In genomic region chr4:26343041-26343403, GRCh38 we compare ENCODE assay signal across 14 cellular contexts. TPM values are rescaled to one million over a fixed set of nuclear protein-coding genes. Genes with fewer than 3 reads are reported as not detected.
A peak's percentile ranks its signal among the peaks of the same experiment; 100 is the strongest.
DNase-seq lines count a peak whose midpoint lies in the region; ATAC-seq and TF ChIP-seq lines count a peak whose summit lies in the region.
"Had no signal": no experiment of that assay in that cellular context is flagged by ENCODE, and none has a peak within 500 bp of the region (broad histone marks: within the 10 kb centered on the region; RNA-seq: fewer than 3 reads in every experiment).

No MANE protein-coding gene starts in this region.

- no peak for TF ChIP-seq CTCF in PC-3 (conservative IDR thresholded peaks at IDR 0.05; ENCODE audit: low read depth, low read length)
- TF ChIP-seq CTCF in mammary epithelial cell (conservative IDR thresholded peaks at IDR 0.05 in 1 of 2, IDR thresholded peaks at IDR 0.05 in 1 of 2; ENCODE audit: extremely low read depth in 1 of 2, insufficient read depth in 1 of 2, low read depth in 1 of 2, low read length in 2 of 2): no peak
- TF ChIP-seq CTCF in hepatocyte (IDR thresholded peaks at IDR 0.05; ENCODE audit: poor library complexity): no peak

- peaks cover 24% of the 10 kb centered on the region for H3K4me1 ChIP-seq in PC-3 (ENCODE audit: insufficient read depth, low read length)
- H3K4me1 ChIP-seq in mammary epithelial cell (ENCODE audit: insufficient read depth, low read length): peaks cover 22% of the 10 kb centered on the region
- H3K4me1 ChIP-seq in hepatocyte (ENCODE audit: insufficient read depth): peaks cover 19% of the 10 kb centered on the region

- H3K4me3 ChIP-seq in PC-3 (ENCODE audit: low read length) (no peak overlapping the region), mammary epithelial cell (replicated peaks in 1 of 3; ENCODE audit: insufficient read depth in 1 of 3, low read depth in 2 of 3, low read length in 3 of 3) (no peak overlapping the region), hepatocyte (no peak overlapping the region)
- H3K4me3 ChIP-seq: SJSA1 had no signal

- peaks cover 98% of the 10 kb centered on the region for H3K36me3 Mint-ChIP-seq in stimulated activated effector memory CD8-positive, alpha-beta T cell treated with anti-CD3 and anti-CD28 coated beads, Interleukin-12 subunit alpha, Interleukin-12 subunit beta, amount 100 ng/mL, for 72 hours
- H3K36me3 Mint-ChIP-seq: natural killer cell had no signal

- H3K9me3 ChIP-seq in PC-3 (ENCODE audit: low read length) (no peaks in the 10 kb centered on the region), mammary epithelial cell (replicated peaks; ENCODE audit: insufficient read depth, low read length) (no peaks in the 10 kb centered on the region), hepatocyte (ENCODE audit: low read depth) (no peaks in the 10 kb centered on the region)
- H3K9me3 ChIP-seq: SJSA1 had no signal

- 35% methylated on average over 3 of the region's 3 CpGs for WGBS in mammary epithelial cell (ENCODE audit: low coverage, missing lambda C conversion rate)
- WGBS in hepatocyte (ENCODE audit: low lambda C conversion rate, missing lambda C conversion rate): 65% methylated on average over 3 of the region's 3 CpGs

- CTCF ChIA-PET in PC-3 (lab: Charles Lee) (no interaction called here), mammary epithelial cell (lab: Charles Lee; ENCODE audit: low non-redundant PET) (interaction anchor here (0.6 kb wide), 1 partner anchor 68 kb away, joined by 3 read pairs; no protein-coding TSS in a partner anchor)

- H3K4me2 ChIP-seq in PC-3 (ENCODE audit: low read length): peak overlapping the region; percentile 63
- H3K4me2 ChIP-seq in mammary epithelial cell (ENCODE audit: insufficient read depth, low read depth, low read length): peak overlapping the region; percentile 71
- H3K4me2 ChIP-seq in hepatocyte: peak overlapping the region; percentile 29

- POLR2A ChIA-PET in PC-3 (lab: Charles Lee; ENCODE audit: unreplicated experiment): no interaction called here

- H2AFZ ChIP-seq in PC-3 (ENCODE audit: low read length) (no peak overlapping the region), mammary epithelial cell (ENCODE audit: low read depth, low read length) (no peak overlapping the region), hepatocyte (no peak overlapping the region)

- no peaks in the 10 kb centered on the region for H3K9me2 ChIP-seq in PC-3 (replicated peaks; ENCODE audit: low read length)
- H3K9me2 ChIP-seq in hepatocyte (replicated peaks; ENCODE audit: insufficient read depth): no peaks in the 10 kb centered on the region

- peaks cover 66% of the 10 kb centered on the region for H3K4me1 Mint-ChIP-seq in stimulated activated effector memory CD8-positive, alpha-beta T cell treated with anti-CD3 and anti-CD28 coated beads, Interleukin-12 subunit alpha, Interleukin-12 subunit beta, amount 100 ng/mL, for 72 hours

- DNase-seq in PC-3 (no peak), mammary epithelial cell (peak; percentile 52), hepatocyte (ENCODE audit: low spot score) (no peak), substantia nigra (lab: John Stamatoyannopoulos, UW) (peak in 3 of 49 donors; percentile 14 to 43 (median 24)), NOMO-1 (lab: John Stamatoyannopoulos, UW; ENCODE audit: unreplicated experiment in 2 of 2) (no peak)
- DNase-seq in stimulated activated effector memory CD8-positive, alpha-beta T cell treated with anti-CD3 and anti-CD28 coated beads, Interleukin-12 subunit alpha, Interleukin-12 subunit beta, amount 100 ng/mL, for 72 hours (ENCODE audit: low spot score in 2 of 2): no peak
- DNase-seq: CD4-positive, alpha-beta memory T cell; glutamatergic neuron; H9; natural killer cell; right cardiac atrium; stimulated activated naive CD4-positive, alpha-beta T cell treated with Interleukin-2 at 50 U/mL for 16 hours had no signal

- H3K9ac ChIP-seq in PC-3 (ENCODE audit: low read length) (no peak overlapping the region), mammary epithelial cell (ENCODE audit: insufficient read depth, low read length) (peak overlapping the region; percentile 22)

- no peak overlapping the region for H3K4me3 Mint-ChIP-seq in stimulated activated effector memory CD8-positive, alpha-beta T cell treated with anti-CD3 and anti-CD28 coated beads, Interleukin-12 subunit alpha, Interleukin-12 subunit beta, amount 100 ng/mL, for 72 hours
- H3K4me3 Mint-ChIP-seq: H9, natural killer cell had no signal

- no peaks in the 10 kb centered on the region for H3K36me3 ChIP-seq in PC-3 (ENCODE audit: low read depth, low read length)
- H3K36me3 ChIP-seq in mammary epithelial cell (ENCODE audit: insufficient read depth, low read length): no peaks in the 10 kb centered on the region
- H3K36me3 ChIP-seq in hepatocyte (replicated peaks; ENCODE audit: insufficient read depth, low read depth): no peaks in the 10 kb centered on the region
- H3K36me3 ChIP-seq: SJSA1 had no signal

- H3K27me3 ChIP-seq in PC-3 (ENCODE audit: low read length) (no peaks in the 10 kb centered on the region), mammary epithelial cell (ENCODE audit: insufficient read depth, low read length) (no peaks in the 10 kb centered on the region), hepatocyte (no peaks in the 10 kb centered on the region)
- H3K27me3 ChIP-seq: SJSA1 had no signal

- H3K27ac ChIP-seq in PC-3 (ENCODE audit: low read length): peak overlapping the region; percentile 44
- H3K27ac ChIP-seq in mammary epithelial cell (ENCODE audit: insufficient read depth, low read depth, low read length): peak overlapping the region; percentile 84
- peak overlapping the region; percentile 65 for H3K27ac ChIP-seq in hepatocyte
- H3K27ac ChIP-seq in substantia nigra (ENCODE audit: low read depth, low read length, poor library complexity, severe bottlenecking): peak overlapping the region; percentile 97
- H3K27ac ChIP-seq: SJSA1 had no signal

- H3K79me2 ChIP-seq in PC-3 (ENCODE audit: low read length): peaks cover 96% of the 10 kb centered on the region
- peaks cover 79% of the 10 kb centered on the region for H3K79me2 ChIP-seq in mammary epithelial cell (ENCODE audit: insufficient read depth, low read length)
- H3K79me2 ChIP-seq in hepatocyte: peaks cover 98% of the 10 kb centered on the region

- intact Hi-C loops in PC-3 (cut with micrococcal nuclease) (no loop called here), mammary epithelial cell (cut with micrococcal nuclease) (no loop called here)

- H4K20me1 ChIP-seq in PC-3 (ENCODE audit: low read length) (peaks cover 17% of the 10 kb centered on the region), mammary epithelial cell (ENCODE audit: insufficient read depth, low read length) (no peaks in the 10 kb centered on the region), hepatocyte (ENCODE audit: insufficient read depth, poor library complexity, severe bottlenecking) (peaks cover 94% of the 10 kb centered on the region)

- BruUV-seq in PC-3 (replicated peaks; lab: Mats Ljungman, UMichigan): no TSS peak
- no TSS peak for BruUV-seq in mammary epithelial cell (replicated peaks; lab: Mats Ljungman, UMichigan)

- dilution Hi-C loops in mammary epithelial cell (cut with HindIII; ENCODE audit: low sequenced_read_pairs): no loop called here

- no peaks in the 10 kb centered on the region for H3F3A ChIP-seq in PC-3 (ENCODE audit: low read length, unreplicated experiment)

- in situ Hi-C loops in mammary epithelial cell (cut with MboI; ENCODE audit: low sequenced_read_pairs in 2 of 2): loop anchor here in 1 of 2 donors (25.0 kb wide), 1 partner anchor 669 kb away; no protein-coding TSS in a partner anchor

- H3K9me3 Mint-ChIP-seq in stimulated activated effector memory CD8-positive, alpha-beta T cell treated with anti-CD3 and anti-CD28 coated beads, Interleukin-12 subunit alpha, Interleukin-12 subunit beta, amount 100 ng/mL, for 72 hours: no peaks in the 10 kb centered on the region
- H3K9me3 Mint-ChIP-seq: CD4-positive, alpha-beta memory T cell; H9; natural killer cell had no signal

- ATAC-seq in PC-3 (no peak), HG02973 (IDR thresholded peaks at IDR 0.05; ENCODE audit: unreplicated experiment) (no peak)
- no peak for ATAC-seq in stimulated activated effector memory CD8-positive, alpha-beta T cell treated with anti-CD3 and anti-CD28 coated beads, Interleukin-12 subunit alpha, Interleukin-12 subunit beta, amount 100 ng/mL, for 72 hours
- ATAC-seq: natural killer cell, right cardiac atrium had no signal

- no peak overlapping the region for H3K27ac Mint-ChIP-seq in stimulated activated effector memory CD8-positive, alpha-beta T cell treated with anti-CD3 and anti-CD28 coated beads, Interleukin-12 subunit alpha, Interleukin-12 subunit beta, amount 100 ng/mL, for 72 hours
- H3K27ac Mint-ChIP-seq: natural killer cell had no signal

RNA-seq across cellular contexts. Expression of gene RBPJ, which starts 22.2 kb away (rescaled TPM):
- 31.5 and 39.1 TPM in 2 replicates for total RNA-seq in PC-3 (2014; rRNA removed)
- 10 to 100 TPM; 26.8 to 35.3 TPM for total RNA-seq in mammary epithelial cell
- polyA plus RNA-seq in mammary epithelial cell: 29.5 TPM
- polyA minus RNA-seq in mammary epithelial cell: 21.7 TPM
- 54.8 and 74.5 TPM in 2 replicates for total RNA-seq in hepatocyte
- polyA plus RNA-seq in hepatocyte: 73.7 and 80.2 TPM in 2 replicates

Comparison
In these comparisons a context has a peak if more than half of its experiments do, and no peak if none do; other contexts are left out.
1. H3K27ac ChIP-seq: peak in every context shown above with its lines; median percentile 97 in substantia nigra; 84 in mammary epithelial cell; 65 in hepatocyte; 44 in PC-3.